17 cellular contexts compared by ENCODE assay signal in the genomic region with DNA sequence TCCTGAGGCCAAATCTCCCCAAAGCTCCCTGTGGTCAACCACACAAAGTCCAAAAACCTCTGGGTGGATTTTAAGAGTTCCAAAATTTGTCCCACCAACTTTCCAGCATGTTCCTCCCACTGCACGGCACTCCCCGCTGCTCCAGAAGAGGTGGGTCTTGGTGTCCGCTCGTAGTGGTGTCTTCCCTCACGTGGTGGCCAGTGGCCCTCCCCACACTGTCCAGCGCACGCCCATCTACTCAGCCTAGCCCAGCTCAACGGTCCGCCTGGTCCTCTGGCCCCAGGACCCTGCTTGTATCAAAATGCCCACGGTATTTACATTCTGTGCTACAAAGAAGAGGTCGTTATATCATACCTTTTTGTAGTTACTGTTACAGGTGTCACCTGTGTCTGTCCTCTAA.
DNase-seq lines count a peak whose midpoint lies in the region; ATAC-seq and TF ChIP-seq lines count a peak whose summit lies in the region.
"Had no signal": no experiment of that assay in that cellular context is flagged by ENCODE, and none has a peak within 500 bp of the region (broad histone marks: within the 10 kb centered on the region; RNA-seq: fewer than 3 reads in every experiment).

No MANE protein-coding gene starts in this region.

- H3K27me3 ChIP-seq in BLaER1 (no peaks in the 10 kb centered on the region), H9 (ENCODE audit: insufficient read depth, low read length) (no peaks in the 10 kb centered on the region), trophoblast cell (ENCODE audit: insufficient read depth, low read length) (no peaks in the 10 kb centered on the region)
- H3K27me3 ChIP-seq: BE2C had no signal

- H3K4me3 Mint-ChIP-seq in H9, result no peak overlapping the region
- peak overlapping the region; percentile 27 for H3K4me3 Mint-ChIP-seq in endothelial cell (ENCODE audit: unreplicated experiment)
- H3K4me3 Mint-ChIP-seq in activated CD8-positive, alpha-beta memory T cell treated with anti-CD3 and anti-CD28 coated beads, Interleukin-2, amount 10 ng/mL, durations not matched to agents 7 days and 5 days, result no peak overlapping the region
- H3K4me3 Mint-ChIP-seq: CD4-positive, alpha-beta T cell had no signal

- no CpG with 5 or more reads among the region's 11 CpGs for whole genome bisulfite sequencing in H9 (ENCODE audit: extremely low coverage, insufficient read length, low lambda C conversion rate)
- WGBS in trophoblast cell (ENCODE audit: extremely low coverage, insufficient coverage, insufficient read length), result no CpG with 5 or more reads among the region's 11 CpGs

- TF ChIP-seq CTCF in H9 (conservative IDR thresholded peaks at IDR 0.05), result no peak
- TF ChIP-seq CTCF in endothelial cell (IDR thresholded peaks at IDR 0.05; ENCODE audit: unreplicated experiment), result no peak

- no peaks in the 10 kb centered on the region for H3K27me3 Mint-ChIP-seq in H9 (ENCODE audit: low read depth)
- H3K27me3 Mint-ChIP-seq in endothelial cell (ENCODE audit: unreplicated experiment), result peaks cover 1% of the 10 kb centered on the region
- peaks cover 7% of the 10 kb centered on the region for H3K27me3 Mint-ChIP-seq in activated CD8-positive, alpha-beta memory T cell treated with anti-CD3 and anti-CD28 coated beads, Interleukin-2, amount 10 ng/mL, durations not matched to agents 7 days and 5 days
- H3K27me3 Mint-ChIP-seq: CD4-positive, alpha-beta T cell had no signal

- H3K9me3 Mint-ChIP-seq in H9 (no peaks in the 10 kb centered on the region), endothelial cell (ENCODE audit: unreplicated experiment) (no peaks in the 10 kb centered on the region)
- H3K9me3 Mint-ChIP-seq in activated CD8-positive, alpha-beta memory T cell treated with anti-CD3 and anti-CD28 coated beads, Interleukin-2, amount 10 ng/mL, durations not matched to agents 7 days and 5 days (ENCODE audit: low read depth), result peaks cover 2% of the 10 kb centered on the region
- H3K9me3 Mint-ChIP-seq: CD4-positive, alpha-beta T cell had no signal

- H3K4me2 ChIP-seq in BLaER1 (peak overlapping the region; percentile 54; the same call in 1 of the 2 replicates), H9 (ENCODE audit: insufficient read depth, insufficient read length, low read length) (no peak overlapping the region), trophoblast cell (ENCODE audit: low read length) (no peak overlapping the region)

- H3T11ph ChIP-seq in H9 (ENCODE audit: low read length), result no peak overlapping the region

- H3K4me1 ChIP-seq in BLaER1, result peaks cover 52% of the 10 kb centered on the region
- no peaks in the 10 kb centered on the region for H3K4me1 ChIP-seq in H9 (ENCODE audit: insufficient read depth, low read length)
- H3K4me1 ChIP-seq in trophoblast cell (ENCODE audit: control insufficient read depth in 1 of 2, insufficient read depth in 2 of 2, low read length in 2 of 2), result no peaks in the 10 kb centered on the region
- H3K4me1 ChIP-seq: BE2C, Caco-2 had no signal

- H3K27ac ChIP-seq in BLaER1 (no peak overlapping the region), H9 (ENCODE audit: insufficient read length, low read depth, low read length) (no peak overlapping the region), trophoblast cell (ENCODE audit: low read depth, low read length) (no peak overlapping the region)
- H3K27ac ChIP-seq: C4-2B had no signal

- H3K79me1 ChIP-seq in H9 (ENCODE audit: insufficient read depth, low read depth, low read length, poor library complexity, severe bottlenecking), result no peaks in the 10 kb centered on the region
- no peaks in the 10 kb centered on the region for H3K79me1 ChIP-seq in trophoblast cell (ENCODE audit: low read length)

- H3K23me2 ChIP-seq in H9 (ENCODE audit: insufficient read length, low read depth, low read length, poor library complexity, severe bottlenecking), result no peaks in the 10 kb centered on the region

- H3K9ac ChIP-seq in BLaER1 (no peak overlapping the region), H9 (ENCODE audit: extremely low read depth, insufficient read length, low read length) (no peak overlapping the region), trophoblast cell (ENCODE audit: low read length) (peak overlapping the region; percentile 23)

- no peak overlapping the region for H2BK5ac ChIP-seq in H9 (ENCODE audit: insufficient read length, low read length)
- H2BK5ac ChIP-seq in trophoblast cell (ENCODE audit: low read depth, low read length, poor library complexity), result no peak overlapping the region

- no peak overlapping the region for H3K23ac ChIP-seq in H9 (ENCODE audit: insufficient read length, low read depth, low read length)
- no peak overlapping the region for H3K23ac ChIP-seq in trophoblast cell (ENCODE audit: low read length)

- peaks cover 28 to 60% (median 44%) of the 10 kb centered on the region in 3 experiments; a peak in 6 of 7 replicates for H3K36me3 Mint-ChIP-seq in H9 (ENCODE audit: insufficient read depth in 1 of 3, low read depth in 3 of 3)
- peaks cover 49% of the 10 kb centered on the region for H3K36me3 Mint-ChIP-seq in endothelial cell (ENCODE audit: low read depth, unreplicated experiment)
- peaks cover under 1% of the 10 kb centered on the region for H3K36me3 Mint-ChIP-seq in activated CD8-positive, alpha-beta memory T cell treated with anti-CD3 and anti-CD28 coated beads, Interleukin-2, amount 10 ng/mL, durations not matched to agents 7 days and 5 days

- no peak overlapping the region for H3K18ac ChIP-seq in H9 (ENCODE audit: insufficient read length, low read depth, low read length)
- H3K18ac ChIP-seq in trophoblast cell (ENCODE audit: low read length), result no peak overlapping the region

- no peak overlapping the region for H3K4me3 ChIP-seq in BLaER1
- H3K4me3 ChIP-seq in trophoblast cell (ENCODE audit: low read depth, low read length), result no peak overlapping the region

- H4K91ac ChIP-seq in H9 (ENCODE audit: insufficient read length, low read depth, low read length), result no peak overlapping the region
- H4K91ac ChIP-seq in trophoblast cell (ENCODE audit: low read depth, low read length), result no peak overlapping the region

- H4K20me1 ChIP-seq in BLaER1, result peaks cover 78% of the 10 kb centered on the region
- H4K20me1 ChIP-seq in H9 (ENCODE audit: control insufficient read depth, insufficient read depth, insufficient read length), result no peaks in the 10 kb centered on the region

- H2BK15ac ChIP-seq in H9 (ENCODE audit: low read depth, low read length), result no peak overlapping the region

- H4K5ac ChIP-seq in H9 (ENCODE audit: insufficient read length, low read depth, low read length), result no peak overlapping the region

- H2AK5ac ChIP-seq in H9 (ENCODE audit: insufficient read length, low read length) (no peak overlapping the region), trophoblast cell (ENCODE audit: low read length) (no peak overlapping the region)

- peaks cover 96% of the 10 kb centered on the region for H3K36me3 ChIP-seq in BLaER1
- peaks cover 31 to 42% of the 10 kb centered on the region in 2 experiments for H3K36me3 ChIP-seq in trophoblast cell (ENCODE audit: control insufficient read depth in 1 of 2, insufficient read depth in 2 of 2, low read length in 2 of 2)
- H3K36me3 ChIP-seq: BE2C had no signal

- DNase-seq in H9, result no peak
- no peak for DNase-seq in endothelial cell (ENCODE audit: low spot score)
- DNase-seq in trophoblast cell, result no peak
- no peak for DNase-seq in medulla oblongata (ENCODE audit: extremely low spot score)
- no peak for DNase-seq in activated CD8-positive, alpha-beta memory T cell treated with anti-CD3 and anti-CD28 coated beads, Interleukin-2, amount 10 ng/mL, durations not matched to agents 7 days and 5 days
- DNase-seq in stimulated activated naive CD4-positive, alpha-beta T cell (lab: John Stamatoyannopoulos, UW), result no peak
- DNase-seq: ACHN; BE2C; Caco-2; CD4-positive, alpha-beta T cell; DMS79; GDM1; GOT3; H7 had no signal

- H4K8ac ChIP-seq in H9 (replicated peaks; ENCODE audit: insufficient read length, low read depth, low read length), result no peak overlapping the region
- no peak overlapping the region for H4K8ac ChIP-seq in trophoblast cell (ENCODE audit: low read depth, low read length)

- H3K4me1 Mint-ChIP-seq in H9 (0 out of 4 replicates have a peak, but pooled peaks cover 0 to 3% of the 10 kb centered on the region in 2 experiments), endothelial cell (ENCODE audit: unreplicated experiment) (no peaks in the 10 kb centered on the region)
- no peaks in the 10 kb centered on the region for H3K4me1 Mint-ChIP-seq in activated CD8-positive, alpha-beta memory T cell treated with anti-CD3 and anti-CD28 coated beads, Interleukin-2, amount 10 ng/mL, durations not matched to agents 7 days and 5 days

- no peak overlapping the region for H4K12ac ChIP-seq in trophoblast cell (ENCODE audit: low read depth, low read length)

- CTCF ChIA-PET in activated CD8-positive, alpha-beta memory T cell treated with anti-CD3 and anti-CD28 coated beads, Interleukin-2, amount 10 ng/mL, durations not matched to agents 7 days and 5 days (lab: Charles Lee), result no interaction called here

- H2AFZ ChIP-seq in H9 (ENCODE audit: low read length) (no peak overlapping the region), trophoblast cell (ENCODE audit: insufficient read depth, low read length, poor library complexity) (no peak overlapping the region)

- no peak overlapping the region for H2BK20ac ChIP-seq in H9 (ENCODE audit: low read depth, low read length, poor library complexity, severe bottlenecking)

- peaks cover 33% of the 10 kb centered on the region for H3K9me3 ChIP-seq in BLaER1
- H3K9me3 ChIP-seq in H9 (ENCODE audit: control insufficient read depth, low read depth, low read length), result no peaks in the 10 kb centered on the region
- no peaks in the 10 kb centered on the region for H3K9me3 ChIP-seq in trophoblast cell (ENCODE audit: insufficient read depth, low read depth, low read length)
- H3K9me3 ChIP-seq: BE2C, Caco-2 had no signal

- H2BK120ac ChIP-seq in H9 (ENCODE audit: low read depth, low read length, poor library complexity, severe bottlenecking), result no peak overlapping the region
- H2BK120ac ChIP-seq in trophoblast cell (ENCODE audit: insufficient read depth, low read length, poor library complexity), result no peak overlapping the region

- H3K27ac Mint-ChIP-seq in H9 (peak overlapping the region in 2 of 3 experiments; percentile 9 to 89; a peak in 4 of 7 replicates), endothelial cell (ENCODE audit: unreplicated experiment) (no peak overlapping the region)
- no peak overlapping the region for H3K27ac Mint-ChIP-seq in activated CD8-positive, alpha-beta memory T cell treated with anti-CD3 and anti-CD28 coated beads, Interleukin-2, amount 10 ng/mL, durations not matched to agents 7 days and 5 days
- H3K27ac Mint-ChIP-seq: CD4-positive, alpha-beta T cell had no signal

- no peak overlapping the region for H3K56ac ChIP-seq in H9 (ENCODE audit: insufficient read length, low read depth, low read length)

- H3K14ac ChIP-seq in H9 (ENCODE audit: insufficient read depth, low read length) (no peak overlapping the region; the same call in 1 of the 2 replicates), trophoblast cell (ENCODE audit: low read length) (no peak overlapping the region)

- no peaks in the 10 kb centered on the region; the same call in 1 of the 2 replicates for H3K79me2 ChIP-seq in H9 (ENCODE audit: insufficient read depth, low read length)
- no peaks in the 10 kb centered on the region for H3K79me2 ChIP-seq in trophoblast cell (ENCODE audit: control insufficient read depth, insufficient read depth, low read length, poor library complexity)

- H3K4ac ChIP-seq in H9 (ENCODE audit: low read depth, low read length) (no peak overlapping the region), trophoblast cell (ENCODE audit: low read depth, low read length) (no peak overlapping the region)

- H2BK12ac ChIP-seq in H9 (ENCODE audit: insufficient read length, low read depth, low read length) (no peak overlapping the region), trophoblast cell (ENCODE audit: low read length) (no peak overlapping the region)

- no peak for ATAC-seq in HG03095 (IDR thresholded peaks at IDR 0.05; ENCODE audit: unreplicated experiment)
- no peak for ATAC-seq in activated CD8-positive, alpha-beta memory T cell treated with anti-CD3 and anti-CD28 coated beads, Interleukin-2, amount 10 ng/mL, durations not matched to agents 7 days and 5 days

Comparison
In these comparisons a context has a peak if more than half of its experiments do, and no peak if none do; other contexts are left out.
1. H3K27ac Mint-ChIP-seq: peak in H9 (2 of 3); none in endothelial cell (single experiment) and activated CD8-positive, alpha-beta memory T cell treated with anti-CD3 and anti-CD28 coated beads, Interleukin-2, amount 10 ng/mL, durations not matched to agents 7 days and 5 days (single experiment).